ENCODE assay signal across 1 cellular context in genomic region chr14:59417301-59417700, GRCh38.
TF ChIP-seq lines count a peak whose summit lies in the region.

No MANE protein-coding gene starts in this region.

TF ChIP-seq in IMR-90, 13 proteins besides CTCF, POLR2A, EP300 and RAD21:
- TF ChIP-seq SMC3 (IDR thresholded peaks at IDR 0.05; ENCODE audit: low read depth, low read length) (no peak), MAFK (IDR thresholded peaks at IDR 0.05; ENCODE audit: low read depth, low read length) (no peak), USF2 (IDR thresholded peaks at IDR 0.05; ENCODE audit: low read depth, low read length) (no peak), MXI1 (IDR thresholded peaks at IDR 0.05; ENCODE audit: borderline replicate concordance, low read depth, low read length) (no peak), ELK1 (IDR thresholded peaks at IDR 0.05; ENCODE audit: borderline replicate concordance, low read depth, low read length) (no peak)
